ENCODE assay signal across 17 cellular contexts in genomic region chr11:117874253-117874909, GRCh38. TPM values are rescaled to one million over a fixed set of nuclear protein-coding genes. Genes with fewer than 3 reads are reported as not detected.
DNase-seq lines count a peak whose midpoint lies in the region; ATAC-seq and TF ChIP-seq lines count a peak whose summit lies in the region.
"Had no signal": no experiment of that assay in that cellular context is flagged by ENCODE, and none has a peak within 500 bp of the region (broad histone marks: within the 10 kb centered on the region; RNA-seq: fewer than 3 reads in every experiment).

No MANE protein-coding gene starts in this region.

- DNase-seq in right atrium auricular region (ENCODE audit: low spot score) (no peak), left cardiac atrium (no peak), dorsolateral prefrontal cortex (no peak), naive B cell (no peak), uterus (no peak), NCI-H1048 (lab: John Stamatoyannopoulos, UW) (no peak)
- DNase-seq in activated CD8-positive, alpha-beta T cell treated with anti-CD3 and anti-CD28 coated beads for 36 hours, result no peak
- DNase-seq: activated CD4-positive, alpha-beta T cell treated with anti-CD3 and anti-CD28 coated beads for 1 hour; cortex of kidney; NCI-H510A treated with DMSO at 0.1 percent for 48 hours; tibial artery had no signal

- intact Hi-C loops in left cardiac atrium (cut with DNase I) (no loop called here), dorsolateral prefrontal cortex (cut with DNase I) (no loop called here), uterus (cut with DNase I; ENCODE audit: low total_unique reads) (no loop called here)
- intact Hi-C loops in activated CD8-positive, alpha-beta T cell treated with anti-CD3 and anti-CD28 coated beads for 36 hours (cut with micrococcal nuclease), result no loop called here

- TF ChIP-seq CTCF in right atrium auricular region (IDR thresholded peaks at IDR 0.05), result no peak
- no peak for TF ChIP-seq CTCF in dorsolateral prefrontal cortex (IDR thresholded peaks at IDR 0.05 in 54 of 56, conservative IDR thresholded peaks at IDR 0.05 in 2 of 56; ENCODE audit: low read depth in 1 of 56, partially characterized antibody in 56 of 56)
- TF ChIP-seq CTCF in uterus (IDR thresholded peaks at IDR 0.05), result no peak
- no peak for TF ChIP-seq CTCF in activated CD8-positive, alpha-beta T cell treated with anti-CD3 and anti-CD28 coated beads for 36 hours (IDR thresholded peaks at IDR 0.05)

- ATAC-seq in left cardiac atrium (no peak), naive B cell (ENCODE audit: low read depth in 2 of 2) (no peak), GM18868 (IDR thresholded peaks at IDR 0.05; ENCODE audit: unreplicated experiment) (no peak)
- ATAC-seq in activated CD8-positive, alpha-beta T cell treated with anti-CD3 and anti-CD28 coated beads for 36 hours, result no peak

- H3K27ac ChIP-seq in right atrium auricular region, result peak overlapping the region; percentile 63 to 83
- H3K27ac ChIP-seq in dorsolateral prefrontal cortex, result peak overlapping the region in 58 of 59 donors; percentile 30 to 96 (median 88)
- H3K27ac ChIP-seq in uterus, result peak overlapping the region; percentile 85 to 89
- H3K27ac ChIP-seq: tibial artery had no signal

- no peak for TF ChIP-seq POLR2A in uterus (IDR thresholded peaks at IDR 0.05)

- H3K4me3 Mint-ChIP-seq in naive B cell, result peak overlapping the region in 6 of 8 donors; percentile 9 to 65 (median 54)
- no peak overlapping the region for H3K4me3 Mint-ChIP-seq in activated CD8-positive, alpha-beta T cell treated with anti-CD3 and anti-CD28 coated beads for 36 hours

- POLR2A ChIA-PET in activated CD8-positive, alpha-beta T cell treated with anti-CD3 and anti-CD28 coated beads for 36 hours (lab: Charles Lee), result no interaction called here

- H3K4me3 ChIP-seq in right atrium auricular region (peak overlapping the region; percentile 16 to 63), dorsolateral prefrontal cortex (peak overlapping the region; percentile 10 to 82 (median 67)), uterus (peak overlapping the region; percentile 74 to 83)
- H3K4me3 ChIP-seq: tibial artery had no signal

- H3K9me3 Mint-ChIP-seq in naive B cell, result peaks cover 0 to 5% (median 0%) of the 10 kb centered on the region in 7 donors
- H3K9me3 Mint-ChIP-seq in activated CD8-positive, alpha-beta T cell treated with anti-CD3 and anti-CD28 coated beads for 36 hours, result no peaks in the 10 kb centered on the region
- H3K9me3 Mint-ChIP-seq: activated T-helper 2 cell treated with anti-CD3 and anti-CD28 coated beads, Interferon-gamma antibody, Interleukin-2, Interleukin-4, amounts not matched to agents 10 μg/mL and 5 μg/mL and 100 μg/mL, durations not matched to agents 14 hours and 24 hours and 36 hours had no signal

- peaks cover 17 to 38% (median 21%) of the 10 kb centered on the region in 3 donors for H3K4me1 Mint-ChIP-seq in naive B cell
- peaks cover 20% of the 10 kb centered on the region for H3K4me1 Mint-ChIP-seq in activated CD8-positive, alpha-beta T cell treated with anti-CD3 and anti-CD28 coated beads for 36 hours (ENCODE audit: low read depth)

- H3K27me3 Mint-ChIP-seq in naive B cell, result peaks cover 54 to 84% (median 82%) of the 10 kb centered on the region in 3 donors
- H3K27me3 Mint-ChIP-seq in activated CD8-positive, alpha-beta T cell treated with anti-CD3 and anti-CD28 coated beads for 36 hours, result peaks cover 48% of the 10 kb centered on the region

- H3K27me3 ChIP-seq in right atrium auricular region (no peaks in the 10 kb centered on the region), dorsolateral prefrontal cortex (peaks cover 0 to 41% (median 4%) of the 10 kb centered on the region in 45 donors), uterus (no peaks in the 10 kb centered on the region)

- no peaks in the 10 kb centered on the region for H3K9me3 ChIP-seq in right atrium auricular region
- no peaks in the 10 kb centered on the region for H3K9me3 ChIP-seq in uterus
- H3K9me3 ChIP-seq: tibial artery had no signal

- peaks cover 0 to 9% of the 10 kb centered on the region in 2 donors for H3K36me3 Mint-ChIP-seq in naive B cell
- H3K36me3 Mint-ChIP-seq in activated CD8-positive, alpha-beta T cell treated with anti-CD3 and anti-CD28 coated beads for 36 hours (ENCODE audit: low read depth), result no peaks in the 10 kb centered on the region

- H3K4me1 ChIP-seq in right atrium auricular region (peaks cover 0 to 73% of the 10 kb centered on the region in 2 donors), uterus (peaks cover 15 to 27% of the 10 kb centered on the region in 2 donors)

- CTCF ChIA-PET in activated CD8-positive, alpha-beta T cell treated with anti-CD3 and anti-CD28 coated beads for 36 hours (lab: Charles Lee), result no interaction called here

- H3K27ac Mint-ChIP-seq in naive B cell, result no peak overlapping the region
- no peak overlapping the region for H3K27ac Mint-ChIP-seq in activated CD8-positive, alpha-beta T cell treated with anti-CD3 and anti-CD28 coated beads for 36 hours
- H3K27ac Mint-ChIP-seq: activated T-helper 2 cell treated with anti-CD3 and anti-CD28 coated beads, Interferon-gamma antibody, Interleukin-2, Interleukin-4, amounts not matched to agents 10 μg/mL and 5 μg/mL and 100 μg/mL, durations not matched to agents 14 hours and 24 hours and 36 hours had no signal

- H3K36me3 ChIP-seq in right atrium auricular region (no peaks in the 10 kb centered on the region), uterus (no peaks in the 10 kb centered on the region)
- H3K36me3 ChIP-seq: tibial artery had no signal

RNA-seq across cellular contexts. Expression of gene FXYD6, which starts 2.1 kb away (rescaled TPM):
- total RNA-seq in right atrium auricular region (10 to 100 TPM; 28.6 to 42.6 TPM), left cardiac atrium (10 to 100 TPM; 31.2 to 37.6 TPM), dorsolateral prefrontal cortex (100 to 1,000 TPM; 188 to 567 (median 374) TPM), uterus (100 to 1,000 TPM in 3 of 4 donors, 10 to 100 TPM in 1; 85.3 to 307 (median 192) TPM)
- not detected for polyA plus RNA-seq in naive B cell (ENCODE audit: low read depth in 6 of 6)
- total RNA-seq in activated CD8-positive, alpha-beta T cell treated with anti-CD3 and anti-CD28 coated beads for 36 hours, result not detected
- total RNA-seq: HT-29 had no signal
- polyA plus RNA-seq: BJ had no signal

RNA-seq across cellular contexts. Expression of gene FXYD2, which starts 49.8 kb away (rescaled TPM):
- total RNA-seq in right atrium auricular region (under 1 TPM; 0.59 to 0.78 TPM), left cardiac atrium (1 to 10 TPM; 1.6 to 1.9 TPM), dorsolateral prefrontal cortex (10 to 100 TPM in 5 of 120 experiments, 1 to 10 TPM in 115; 1.5 to 14.9 (median 4.6) TPM), uterus (10 to 100 TPM in 1 of 4 donors, 1 to 10 TPM in 3; 2.1 to 36.4 (median 6.2) TPM)
- polyA plus RNA-seq in naive B cell (ENCODE audit: low read depth in 6 of 6), result 1 to 10 TPM in 1 of 6 donors, under 1 TPM in 2, not detected in 3; 0.74 to 4.0 (median 0.75) TPM
- 1 to 10 TPM; 6.7 to 7.2 TPM for total RNA-seq in activated CD8-positive, alpha-beta T cell treated with anti-CD3 and anti-CD28 coated beads for 36 hours
- total RNA-seq: osteocyte, SK-MEL-5 had no signal
- polyA plus RNA-seq: BJ had no signal

RNA-seq across cellular contexts. Expression of gene TMPRSS13, which starts 54.8 kb away (rescaled TPM):
- total RNA-seq in right atrium auricular region (not detected), left cardiac atrium (under 1 TPM; 0.15 to 0.16 TPM), dorsolateral prefrontal cortex (1 to 10 TPM in 1 of 120 experiments, under 1 TPM in 56, not detected in 63; 0.15 to 1.3 (median 0.35) TPM), uterus (under 1 TPM in 3 of 4 donors, not detected in 1; 0.15 to 0.90 (median 0.51) TPM)
- under 1 TPM in 5 of 6 donors, not detected in 1; 0.24 to 0.87 (median 0.84) TPM for polyA plus RNA-seq in naive B cell (ENCODE audit: low read depth in 6 of 6)
- 1 to 10 TPM; 3.5 to 4.7 TPM for total RNA-seq in activated CD8-positive, alpha-beta T cell treated with anti-CD3 and anti-CD28 coated beads for 36 hours
- total RNA-seq: osteocyte had no signal
- polyA plus RNA-seq: BJ had no signal

Comparison
In these comparisons a context has a peak if more than half of its experiments do, and no peak if none do; other contexts are left out.
1. RNA of gene FXYD6, which starts 2.1 kb away (total RNA-seq): 188 to 567 TPM in dorsolateral prefrontal cortex, 85.3 to 307 TPM in uterus, 28.6 to 42.6 TPM in right atrium auricular region and 31.2 to 37.6 TPM in left cardiac atrium; not detected in activated CD8-positive, alpha-beta T cell treated with anti-CD3 and anti-CD28 coated beads for 36 hours; every median in the first group is over 10 times any median in the second.
2. Peak in every context shown above with its lines, with median percentiles within 50 percentile points of each other: H3K27ac ChIP-seq and H3K4me3 ChIP-seq.